Comparison of ENCODE assay signal across 8 cellular contexts in genomic region chr6:89145962-89146747, GRCh38. TPM values are rescaled to one million over a fixed set of nuclear protein-coding genes. Genes with fewer than 3 reads are reported as not detected.
DNase-seq lines count a peak whose midpoint lies in the region; ATAC-seq, FAIRE-seq and TF ChIP-seq lines count a peak whose summit lies in the region.

TSS of gene PM20D2 (plus strand) at chr6:89146055. CDS start at chr6:89146145, 90 bp downstream.

- no peak for TF ChIP-seq RAD21 in Ishikawa (IDR thresholded peaks at IDR 0.05; ENCODE audit: low read depth)

- no peak for TF ChIP-seq EP300 in Ishikawa (IDR thresholded peaks at IDR 0.05; ENCODE audit: borderline replicate concordance)

- intact Hi-C loops in heart left ventricle (cut with DNase I): loop anchor here in 5 of 10 donors (5.0 to 10.0 kb wide), 3 partner anchors 61 to 219 kb away; partner anchors contain the start of gene PNRC1 (in 4 of the 5)

- TF ChIP-seq POLR2A in heart left ventricle (IDR thresholded peaks at IDR 0.05): peak; percentile 2 to 64

- ATAC-seq in GM21717 (IDR thresholded peaks at IDR 0.05; ENCODE audit: unreplicated experiment) (peak; percentile 82), SK-N-SH treated with all-trans-retinoic acid at 6 μM for 48 hours (peak; percentile 88), heart left ventricle (peak; percentile 92 to 98 (median 95))

- no peaks in the 10 kb centered on the region for H3K27me3 Mint-ChIP-seq in activated naive CD8-positive, alpha-beta T cell

- H3K4me3 Mint-ChIP-seq in activated naive CD8-positive, alpha-beta T cell: peak within 1 kb of the TSS; percentile 95

- peaks cover 0 to 10% (median 0%) of the 10 kb centered on the region in 9 donors for H3K36me3 ChIP-seq in heart left ventricle

- H3K4me3 ChIP-seq in heart left ventricle: peak within 1 kb of the TSS; percentile 61 to 92 (median 85)

- peaks cover 35% of the 10 kb centered on the region for H3K4me1 Mint-ChIP-seq in activated naive CD8-positive, alpha-beta T cell (ENCODE audit: low read depth)

- no peaks in the 10 kb centered on the region for H3K9me3 Mint-ChIP-seq in activated naive CD8-positive, alpha-beta T cell (ENCODE audit: low read depth)

- no peak for TF ChIP-seq CTCF in heart left ventricle (IDR thresholded peaks at IDR 0.05)

- peak within 1 kb of the TSS; percentile 82 to 98 (median 90) for H3K27ac ChIP-seq in heart left ventricle

- peak; percentile 77 for DNase-seq in ELR (ENCODE audit: low read depth)
- peak; percentile 70 to 77 (median 74) for DNase-seq in heart left ventricle
- no peak for DNase-seq in pulmonary artery endothelial cell (ENCODE audit: low read depth, low spot score)
- DNase-seq in urothelium cell line (ENCODE audit: low spot score): peak; percentile 84

- 0 to 2% (median 0%) methylated on average over 19 to 103 of the region's 103 CpGs for WGBS in heart left ventricle, 4 donors

- no peaks in the 10 kb centered on the region for H3K9me3 ChIP-seq in heart left ventricle

- FAIRE-seq in urothelium cell line (lab: Jason Lieb, UNC): no peak

- H3K27me3 ChIP-seq in heart left ventricle: no peaks in the 10 kb centered on the region

- peaks cover 11% of the 10 kb centered on the region for H3K36me3 Mint-ChIP-seq in activated naive CD8-positive, alpha-beta T cell

- H3K27ac Mint-ChIP-seq in activated naive CD8-positive, alpha-beta T cell: peak within 1 kb of the TSS; percentile 98

- peaks cover 0 to 25% (median 7%) of the 10 kb centered on the region in 12 donors for H3K4me1 ChIP-seq in heart left ventricle

TF ChIP-seq in Ishikawa, 13 proteins besides CTCF, POLR2A, EP300 and RAD21:
- TF ChIP-seq CREB1 (IDR thresholded peaks at IDR 0.05; ENCODE audit: low read depth) (no peak), MAX (IDR thresholded peaks at IDR 0.05) (peak; percentile 80), YY1 (IDR thresholded peaks at IDR 0.05; ENCODE audit: low read depth) (peak; percentile 76), NFIC (IDR thresholded peaks at IDR 0.05) (0 out of 2 replicates have a peak, but pooled peaks have one; percentile 11), EGR1 (IDR thresholded peaks at IDR 0.05) (no peak), REST (IDR thresholded peaks at IDR 0.05; ENCODE audit: low read depth) (0 out of 2 replicates have a peak, but pooled peaks have one; percentile 12), USF1 (IDR thresholded peaks at IDR 0.05) (peak; percentile 21; the same call in 1 of the 2 replicates), TEAD4 (IDR thresholded peaks at IDR 0.05) (no peak), TAF1 (IDR thresholded peaks at IDR 0.05; ENCODE audit: low read depth) (peak; percentile 65), TCF12 (IDR thresholded peaks at IDR 0.05; ENCODE audit: low read depth) (0 out of 2 replicates have a peak, but pooled peaks have one; percentile 16)
TF ChIP-seq in Ishikawa: peak in this region for 7.

TF ChIP-seq in SK-N-SH treated with all-trans-retinoic acid at 6 μM for 48 hours, 23 proteins besides CTCF, POLR2A, EP300 and RAD21:
- TF ChIP-seq ZNF8 (CRISPR knock-in tag; IDR thresholded peaks at IDR 0.05): no peak
- TF ChIP-seq ZFP3 (CRISPR knock-in tag; IDR thresholded peaks at IDR 0.05): no peak
- no peak for TF ChIP-seq BACH2 (CRISPR knock-in tag; IDR thresholded peaks at IDR 0.05; ENCODE audit: borderline replicate concordance)
- TF ChIP-seq ZC3H10 (CRISPR knock-in tag; IDR thresholded peaks at IDR 0.05): no peak
- TF ChIP-seq ISL1 (CRISPR knock-in tag; IDR thresholded peaks at IDR 0.05): no peak
TF ChIP-seq in SK-N-SH treated with all-trans-retinoic acid at 6 μM for 48 hours: peak in this region for 0.

RNA-seq across cellular contexts. Expression of gene PM20D2, which starts in this region (rescaled TPM):
- total RNA-seq in heart left ventricle (10 to 100 TPM in 5 of 9 donors, 1 to 10 TPM in 4; 6.0 to 22.9 (median 10.4) TPM), pulmonary artery endothelial cell (14.3 and 23.2 TPM in 2 replicates)
- polyA plus RNA-seq in heart left ventricle: 1 to 10 TPM; 2.4 to 7.0 TPM
